ENCODE assay signal across 8 cellular contexts in the genomic region with DNA sequence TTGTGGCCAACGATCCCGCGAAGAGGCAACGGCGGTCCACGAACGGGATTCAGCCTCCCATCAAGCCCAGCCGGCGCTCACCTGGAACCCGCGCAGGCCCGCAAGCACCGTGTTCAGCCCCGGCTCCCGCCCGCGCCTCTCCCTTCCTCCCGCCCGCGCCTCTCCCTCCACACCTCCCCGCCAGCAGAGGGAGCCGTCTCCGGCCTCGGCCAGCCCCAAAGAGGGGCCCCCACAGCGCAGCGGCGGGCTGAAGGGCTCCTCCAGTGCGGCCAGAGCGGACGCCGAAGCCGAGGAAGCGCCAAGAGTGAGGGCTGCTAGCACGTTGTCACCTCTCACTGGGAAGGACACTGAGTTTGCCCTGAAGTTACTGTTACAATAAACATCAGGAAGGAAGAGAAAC. TPM values are rescaled to one million over a fixed set of nuclear protein-coding genes. Genes with fewer than 3 reads are reported as not detected.
DNase-seq lines count a peak whose midpoint lies in the region; ATAC-seq and TF ChIP-seq lines count a peak whose summit lies in the region.

No MANE protein-coding gene starts in this region.

- H3K4me3 ChIP-seq in GM12875 (ENCODE audit: low read depth, low read length) (no peak overlapping the region), fibroblast of villous mesenchyme (ENCODE audit: low read depth, low read length) (no peak overlapping the region), rectal smooth muscle tissue (ENCODE audit: low read length) (peak overlapping the region; percentile 11)

- H3K4me1 ChIP-seq in rectal smooth muscle tissue (ENCODE audit: control insufficient read depth, insufficient read depth, low read length), result no peaks in the 10 kb centered on the region

- H3K36me3 Mint-ChIP-seq in activated CD8-positive, alpha-beta T cell treated with anti-CD3 and anti-CD28 coated beads, Interleukin-2, amount 10 ng/mL, durations not matched to agents 7 days and 5 days (ENCODE audit: low read depth), result no peaks in the 10 kb centered on the region

- no peak overlapping the region for H3K27ac Mint-ChIP-seq in activated CD8-positive, alpha-beta T cell treated with anti-CD3 and anti-CD28 coated beads, Interleukin-2, amount 10 ng/mL, durations not matched to agents 7 days and 5 days

- peak overlapping the region; percentile 43 for H3K4me3 Mint-ChIP-seq in activated CD8-positive, alpha-beta T cell treated with anti-CD3 and anti-CD28 coated beads, Interleukin-2, amount 10 ng/mL, durations not matched to agents 7 days and 5 days

- POLR2A ChIA-PET in activated CD8-positive, alpha-beta T cell treated with anti-CD3 and anti-CD28 coated beads, Interleukin-2, amount 10 ng/mL, durations not matched to agents 7 days and 5 days (lab: Charles Lee), result no interaction called here

- no peaks in the 10 kb centered on the region for H3K27me3 ChIP-seq in rectal smooth muscle tissue (ENCODE audit: control insufficient read depth, insufficient read depth, low read length)

- CTCF ChIA-PET in activated CD8-positive, alpha-beta T cell treated with anti-CD3 and anti-CD28 coated beads, Interleukin-2, amount 10 ng/mL, durations not matched to agents 7 days and 5 days (lab: Charles Lee), result interaction anchor here (1.0 to 1.5 kb wide), 3 partner anchors 12 to 544 kb away, joined by 3 to 5 read pairs (median 3); partner anchors contain the start of gene HS1BP3

- H3K36me3 ChIP-seq in rectal smooth muscle tissue (ENCODE audit: control insufficient read depth, insufficient read depth, low read length), result no peaks in the 10 kb centered on the region

- no peaks in the 10 kb centered on the region for H3K9me3 Mint-ChIP-seq in activated CD8-positive, alpha-beta T cell treated with anti-CD3 and anti-CD28 coated beads, Interleukin-2, amount 10 ng/mL, durations not matched to agents 7 days and 5 days (ENCODE audit: insufficient read depth)

- H3K9ac ChIP-seq in rectal smooth muscle tissue (ENCODE audit: low read length), result no peak overlapping the region

- peak; percentile 52 for DNase-seq in activated CD8-positive, alpha-beta T cell treated with anti-CD3 and anti-CD28 coated beads, Interleukin-2, amount 10 ng/mL, durations not matched to agents 7 days and 5 days
- no peak for DNase-seq in fibroblast of villous mesenchyme (ENCODE audit: low read depth)
- no peak for DNase-seq in NCI-H1436 (lab: John Stamatoyannopoulos, UW)
- no peak for DNase-seq in RPMI8226

- H3K27ac ChIP-seq in rectal smooth muscle tissue (ENCODE audit: low read depth, low read length), result no peak overlapping the region

- peak; percentile 45 for ATAC-seq in activated CD8-positive, alpha-beta T cell treated with anti-CD3 and anti-CD28 coated beads, Interleukin-2, amount 10 ng/mL, durations not matched to agents 7 days and 5 days
- no peak for ATAC-seq in GM21360 (IDR thresholded peaks at IDR 0.05; ENCODE audit: unreplicated experiment)
- no peak for ATAC-seq in HG02981 (IDR thresholded peaks at IDR 0.05; ENCODE audit: unreplicated experiment)

- TF ChIP-seq CTCF in GM12875 (IDR thresholded peaks at IDR 0.05; ENCODE audit: borderline replicate concordance, insufficient read depth, low read depth, low read length) (0 out of 2 replicates have a peak, but pooled peaks have one; percentile 9), fibroblast of villous mesenchyme (IDR thresholded peaks at IDR 0.05; ENCODE audit: insufficient read depth, low read depth, low read length) (peak; percentile 37)

- H3K27me3 Mint-ChIP-seq in activated CD8-positive, alpha-beta T cell treated with anti-CD3 and anti-CD28 coated beads, Interleukin-2, amount 10 ng/mL, durations not matched to agents 7 days and 5 days (ENCODE audit: low read depth), result peaks cover 9% of the 10 kb centered on the region

- peaks cover 3% of the 10 kb centered on the region for H3K4me1 Mint-ChIP-seq in activated CD8-positive, alpha-beta T cell treated with anti-CD3 and anti-CD28 coated beads, Interleukin-2, amount 10 ng/mL, durations not matched to agents 7 days and 5 days (ENCODE audit: low read depth)

RNA-seq across cellular contexts. Expression of gene LAPTM4A, which starts 55.3 kb away (rescaled TPM):
- 10 to 100 TPM; 19.8 to 21.1 TPM for total RNA-seq in activated CD8-positive, alpha-beta T cell treated with anti-CD3 and anti-CD28 coated beads, Interleukin-2, amount 10 ng/mL, durations not matched to agents 7 days and 5 days
- total RNA-seq in fibroblast of villous mesenchyme, result 101 and 146 TPM in 2 replicates
